ENCODE assay signal across 34 cellular contexts in genomic region chr5:57195060-57195459, GRCh38.
"Had no signal": no experiment of that assay in that cellular context is flagged by ENCODE, and none has a peak within 500 bp of the region (broad histone marks: within the 10 kb centered on the region; RNA-seq: fewer than 3 reads in every experiment).

No MANE protein-coding gene starts in this region.

- H3K27ac Mint-ChIP-seq: activated B cell treated with CpG ODN at 0.5 μM for 24 hours; activated CD4-positive, alpha-beta memory T cell treated with anti-CD3 and anti-CD28 coated beads for 36 hours; activated naive CD4-positive, alpha-beta T cell treated with anti-CD3 and anti-CD28 coated beads, Interleukin-2, amount 50 U/mL, for 72 hours; T-helper 1 cell treated with Interleukin-12 subunit alpha and Interleukin-12 subunit beta and Interleukin-4 antibody, amounts not matched to agents 30 μg/mL and 1 μg/mL, for 36 hours had no signal

- H3K9me3 ChIP-seq: Peyer's patch, SJSA1, SK-N-SH had no signal

- H3K27me3 Mint-ChIP-seq: activated B cell treated with CpG ODN at 0.5 μM for 24 hours; activated CD4-positive, alpha-beta memory T cell treated with anti-CD3 and anti-CD28 coated beads for 36 hours; activated T-helper 17 cell treated with anti-CD3 and anti-CD28 coated beads, Interleukin-2, amount 50 U/mL, for 72 hours had no signal

- H3K9me3 Mint-ChIP-seq: activated CD4-positive, alpha-beta memory T cell treated with anti-CD3 and anti-CD28 coated beads for 36 hours; activated naive CD4-positive, alpha-beta T cell treated with anti-CD3 and anti-CD28 coated beads, Interleukin-2, amount 50 U/mL, for 72 hours; activated T-helper 17 cell treated with anti-CD3 and anti-CD28 coated beads, Interleukin-2, amount 50 U/mL, for 72 hours; T-helper 1 cell treated with Interleukin-12 subunit alpha and Interleukin-12 subunit beta and Interleukin-4 antibody, amounts not matched to agents 30 μg/mL and 1 μg/mL, for 36 hours had no signal

- H3K4me3 Mint-ChIP-seq: activated B cell treated with CpG ODN at 0.5 μM for 24 hours; activated CD4-positive, alpha-beta memory T cell treated with anti-CD3 and anti-CD28 coated beads for 36 hours; activated T-helper 17 cell treated with anti-CD3 and anti-CD28 coated beads, Interleukin-2, amount 50 U/mL, for 72 hours; T-helper 1 cell treated with Interleukin-12 subunit alpha and Interleukin-12 subunit beta and Interleukin-4 antibody, amounts not matched to agents 30 μg/mL and 1 μg/mL, for 36 hours had no signal

- ATAC-seq: activated naive CD4-positive, alpha-beta T cell treated with anti-CD3 and anti-CD28 coated beads, Interleukin-2, amount 50 U/mL, for 72 hours; activated T-helper 17 cell treated with anti-CD3 and anti-CD28 coated beads, Interleukin-2, amount 50 U/mL, for 72 hours; PC-3 had no signal

- DNase-seq: activated B cell treated with CpG ODN at 0.5 μM for 24 hours; activated CD4-positive, alpha-beta memory T cell treated with anti-CD3 and anti-CD28 coated beads for 36 hours; activated CD4-positive, alpha-beta T cell treated with anti-CD3 and anti-CD28 coated beads for 4 hours; activated CD4-positive, alpha-beta T cell treated with anti-CD3 and anti-CD28 coated beads, Interleukin-2, amount 50 U/mL, for 1 hour; activated CD4-positive, CD25-positive, alpha-beta regulatory T cell treated with anti-CD3 and anti-CD28 coated beads, Interleukin-2, amount 50 U/mL, for 72 hours; activated CD8-positive, alpha-beta memory T cell treated with anti-CD3 and anti-CD28 coated beads, Interleukin-2, amount 50 U/mL, for 4 hours; activated effector memory CD4-positive, alpha-beta T cell treated with anti-CD3 and anti-CD28 coated beads, Interleukin-2, amount 50 U/mL, for 16 hours; activated naive CD4-positive, alpha-beta T cell; activated T-cell treated with anti-CD3 and anti-CD28 coated beads for 4 hours; activated T-cell treated with anti-CD3 and anti-CD28 coated beads, Interleukin-2, amount 50 U/mL, for 48 hours; amniotic stem cell; aorta; brain microvascular endothelial cell; central memory CD4-positive, alpha-beta T cell; Karpas-422; KBM-7; NCI-H1105; NCI-H1417 treated with DMSO at 0.1 percent for 48 hours; NCI-H187 treated with DMSO at 0.1 percent for 48 hours; NCI-H2081; NCI-H510A; NCI-H526; NCI-H748 treated with DMSO at 0.1 percent for 48 hours; NK-92 treated with Interleukin-12 subunit alpha and Interleukin-12 subunit beta, amount 100 ng/mL, for 24 hours; PC-3; Peyer's patch; RPMI8226; SHP77 treated with DMSO at 0.1 percent for 48 hours; SK-N-SH; T-helper 9 cell had no signal
